15 cellular contexts compared by ENCODE assay signal in the genomic region with DNA sequence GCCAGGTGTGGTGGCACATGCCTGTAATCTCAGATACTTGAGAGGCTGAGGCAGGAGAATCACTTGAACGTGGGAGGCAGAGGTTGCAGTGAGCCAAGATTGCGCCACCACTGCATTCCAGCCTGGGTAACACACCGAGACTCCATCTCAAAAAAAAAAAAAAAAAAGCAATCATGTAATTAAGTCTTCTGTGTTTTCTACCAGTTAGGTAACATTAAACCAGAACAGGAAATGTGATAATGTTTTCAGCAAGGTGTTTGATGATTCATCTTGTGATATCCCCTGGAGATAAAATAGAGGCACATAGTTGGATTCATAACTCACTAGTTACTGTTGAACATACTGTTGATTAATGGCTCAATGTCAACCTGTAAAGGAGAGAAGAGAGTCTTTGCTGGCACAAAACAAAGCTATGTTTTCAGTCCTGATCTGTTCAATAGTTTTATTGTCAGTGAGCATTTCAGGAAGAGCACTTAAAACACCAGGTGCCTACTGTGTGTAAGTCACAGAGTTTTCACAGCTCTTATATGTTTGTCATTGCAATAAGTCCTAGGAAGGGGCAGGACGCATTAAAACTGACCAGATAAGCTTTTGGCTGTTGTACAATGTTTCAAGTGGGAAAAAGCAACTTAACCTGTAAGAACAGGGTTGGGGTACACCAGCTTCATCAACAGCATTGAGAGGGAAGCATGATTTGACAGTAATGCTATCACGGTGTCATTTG. TPM values are rescaled to one million over a fixed set of nuclear protein-coding genes. Genes with fewer than 3 reads are reported as not detected.
DNase-seq lines count a peak whose midpoint lies in the region; ATAC-seq and TF ChIP-seq lines count a peak whose summit lies in the region.
"Had no signal": no experiment of that assay in that cellular context is flagged by ENCODE, and none has a peak within 500 bp of the region (broad histone marks: within the 10 kb centered on the region; RNA-seq: fewer than 3 reads in every experiment).

No MANE protein-coding gene starts in this region.

- H2AFZ ChIP-seq in PC-3 (ENCODE audit: low read length) = no peak overlapping the region

- POLR2A ChIA-PET in PC-3 (lab: Charles Lee; ENCODE audit: unreplicated experiment) = interaction anchor here (1.1 kb wide), 1 partner anchor 20 kb away, joined by 12 read pairs; a partner anchor contains a TSS

- H3K36me3 Mint-ChIP-seq in activated naive CD4-positive, alpha-beta T cell treated with anti-CD3 and anti-CD28 coated beads for 36 hours (ENCODE audit: low read depth) = peaks cover 5% of the 10 kb centered on the region
- H3K36me3 Mint-ChIP-seq in stimulated activated effector memory CD8-positive, alpha-beta T cell treated with anti-CD3 and anti-CD28 coated beads, Interleukin-12 subunit alpha, Interleukin-12 subunit beta, amount 100 ng/mL, for 72 hours = peaks cover 17% of the 10 kb centered on the region
- no peaks in the 10 kb centered on the region for H3K36me3 Mint-ChIP-seq in glutamatergic neuron (ENCODE audit: unreplicated experiment)

- no peak overlapping the region for H3K27ac ChIP-seq in PC-3 (ENCODE audit: low read length)

- no peaks in the 10 kb centered on the region for H3K9me3 ChIP-seq in PC-3 (ENCODE audit: low read length)

- H3K4me3 ChIP-seq in PC-3 (ENCODE audit: low read length) (no peak overlapping the region), fibroblast of mammary gland (ENCODE audit: control insufficient read depth, low read depth, low read length) (no peak overlapping the region)
- H3K4me3 ChIP-seq: GM12878 had no signal

- H3K27me3 ChIP-seq in PC-3 (ENCODE audit: low read length) = no peaks in the 10 kb centered on the region

- H3K9me2 ChIP-seq in PC-3 (replicated peaks; ENCODE audit: low read length) = no peaks in the 10 kb centered on the region

- H3K4me1 ChIP-seq in PC-3 (ENCODE audit: insufficient read depth, low read length) = peaks cover 24% of the 10 kb centered on the region

- H3K79me2 ChIP-seq in PC-3 (ENCODE audit: low read length) = no peaks in the 10 kb centered on the region

- peaks cover 12% of the 10 kb centered on the region for H3K36me3 ChIP-seq in PC-3 (ENCODE audit: low read depth, low read length)

- H3K4me2 ChIP-seq in PC-3 (ENCODE audit: low read length) = no peak overlapping the region

- intact Hi-C loops in activated naive CD4-positive, alpha-beta T cell treated with anti-CD3 and anti-CD28 coated beads for 36 hours (cut with micrococcal nuclease) = loop anchor here (1.0 kb wide), 2 partner anchors 20 to 27 kb away; a partner anchor contains a TSS
- intact Hi-C loops in PC-3 (cut with micrococcal nuclease) = no loop called here

- H3K27ac Mint-ChIP-seq in activated naive CD4-positive, alpha-beta T cell treated with anti-CD3 and anti-CD28 coated beads for 36 hours = peak overlapping the region; percentile 20
- no peak overlapping the region for H3K27ac Mint-ChIP-seq in stimulated activated effector memory CD8-positive, alpha-beta T cell treated with anti-CD3 and anti-CD28 coated beads, Interleukin-12 subunit alpha, Interleukin-12 subunit beta, amount 100 ng/mL, for 72 hours
- no peak overlapping the region for H3K27ac Mint-ChIP-seq in glutamatergic neuron (ENCODE audit: unreplicated experiment)
- H3K27ac Mint-ChIP-seq: B cell; dendritic cell treated with granulocyte-macrophage colony-stimulating factor and Interleukin-4, amounts not matched to agents 40 ng/mL and 50 ng/mL, for 4 days; nephron; T-helper 1 cell treated with Interleukin-12 subunit alpha and Interleukin-12 subunit beta and Interleukin-4 antibody, amounts not matched to agents 30 μg/mL and 1 μg/mL, for 36 hours had no signal

- DNase-seq in activated naive CD4-positive, alpha-beta T cell treated with anti-CD3 and anti-CD28 coated beads for 36 hours = peak; percentile 23
- no peak for DNase-seq in activated naive CD4-positive, alpha-beta T cell (lab: John Stamatoyannopoulos, UW)
- DNase-seq in PC-3 = peak; percentile 51
- peak; percentile 34 for DNase-seq in fibroblast of mammary gland (ENCODE audit: low read depth)
- DNase-seq in stimulated activated effector memory CD8-positive, alpha-beta T cell treated with anti-CD3 and anti-CD28 coated beads, Interleukin-12 subunit alpha, Interleukin-12 subunit beta, amount 100 ng/mL, for 72 hours (ENCODE audit: low spot score in 2 of 2) = no peak
- DNase-seq in glutamatergic neuron = no peak
- DNase-seq in NOMO-1 treated with dmso at 0.1 percent for 144 hours (lab: John Stamatoyannopoulos, UW; ENCODE audit: unreplicated experiment) = no peak
- no peak for DNase-seq in GM03348 (ENCODE audit: low spot score)
- DNase-seq: hypothalamus, NCI-H748 treated with DMSO at 0.1 percent for 48 hours had no signal

- H3K4me3 Mint-ChIP-seq in activated naive CD4-positive, alpha-beta T cell treated with anti-CD3 and anti-CD28 coated beads for 36 hours = no peak overlapping the region
- no peak overlapping the region for H3K4me3 Mint-ChIP-seq in stimulated activated effector memory CD8-positive, alpha-beta T cell treated with anti-CD3 and anti-CD28 coated beads, Interleukin-12 subunit alpha, Interleukin-12 subunit beta, amount 100 ng/mL, for 72 hours
- H3K4me3 Mint-ChIP-seq in glutamatergic neuron (ENCODE audit: unreplicated experiment) = no peak overlapping the region
- H3K4me3 Mint-ChIP-seq: B cell; dendritic cell treated with granulocyte-macrophage colony-stimulating factor and Interleukin-4, amounts not matched to agents 40 ng/mL and 50 ng/mL, for 4 days; nephron; T-helper 1 cell treated with Interleukin-12 subunit alpha and Interleukin-12 subunit beta and Interleukin-4 antibody, amounts not matched to agents 30 μg/mL and 1 μg/mL, for 36 hours had no signal

- no peak overlapping the region for H3K9ac ChIP-seq in PC-3 (ENCODE audit: low read length)

- no peaks in the 10 kb centered on the region for H3K9me3 Mint-ChIP-seq in activated naive CD4-positive, alpha-beta T cell treated with anti-CD3 and anti-CD28 coated beads for 36 hours
- no peaks in the 10 kb centered on the region for H3K9me3 Mint-ChIP-seq in stimulated activated effector memory CD8-positive, alpha-beta T cell treated with anti-CD3 and anti-CD28 coated beads, Interleukin-12 subunit alpha, Interleukin-12 subunit beta, amount 100 ng/mL, for 72 hours
- no peaks in the 10 kb centered on the region for H3K9me3 Mint-ChIP-seq in glutamatergic neuron (ENCODE audit: unreplicated experiment)
- H3K9me3 Mint-ChIP-seq: dendritic cell treated with granulocyte-macrophage colony-stimulating factor and Interleukin-4, amounts not matched to agents 40 ng/mL and 50 ng/mL, for 4 days; nephron; T-helper 1 cell treated with Interleukin-12 subunit alpha and Interleukin-12 subunit beta and Interleukin-4 antibody, amounts not matched to agents 30 μg/mL and 1 μg/mL, for 36 hours had no signal

- CTCF ChIA-PET in activated naive CD4-positive, alpha-beta T cell treated with anti-CD3 and anti-CD28 coated beads for 36 hours (lab: Charles Lee) = interaction anchor here (0.6 to 4.2 kb wide), 5 partner anchors 18 to 230 kb away, joined by 3 to 35 read pairs (median 3); a partner anchor contains a TSS
- CTCF ChIA-PET in PC-3 (lab: Charles Lee) = interaction anchor here (0.6 to 0.7 kb wide), 3 partner anchors 9 to 1324 kb away, joined by 4 to 12 read pairs (median 8); no protein-coding TSS in a partner anchor

- no peaks in the 10 kb centered on the region for H3F3A ChIP-seq in PC-3 (ENCODE audit: low read length, unreplicated experiment)

- H3K27me3 Mint-ChIP-seq in activated naive CD4-positive, alpha-beta T cell treated with anti-CD3 and anti-CD28 coated beads for 36 hours (ENCODE audit: low read depth) = no peaks in the 10 kb centered on the region
- no peaks in the 10 kb centered on the region for H3K27me3 Mint-ChIP-seq in glutamatergic neuron (ENCODE audit: unreplicated experiment)
- H3K27me3 Mint-ChIP-seq: B cell; dendritic cell treated with granulocyte-macrophage colony-stimulating factor and Interleukin-4, amounts not matched to agents 40 ng/mL and 50 ng/mL, for 4 days had no signal

- peaks cover 21% of the 10 kb centered on the region for H3K4me1 Mint-ChIP-seq in activated naive CD4-positive, alpha-beta T cell treated with anti-CD3 and anti-CD28 coated beads for 36 hours (ENCODE audit: low read depth)
- H3K4me1 Mint-ChIP-seq in stimulated activated effector memory CD8-positive, alpha-beta T cell treated with anti-CD3 and anti-CD28 coated beads, Interleukin-12 subunit alpha, Interleukin-12 subunit beta, amount 100 ng/mL, for 72 hours = no peaks in the 10 kb centered on the region
- no peaks in the 10 kb centered on the region for H3K4me1 Mint-ChIP-seq in glutamatergic neuron (ENCODE audit: low read depth, unreplicated experiment)
- H3K4me1 Mint-ChIP-seq: B cell, nephron had no signal

- TF ChIP-seq CTCF in PC-3 (conservative IDR thresholded peaks at IDR 0.05; ENCODE audit: low read depth, low read length) (no peak), fibroblast of mammary gland (conservative IDR thresholded peaks at IDR 0.05; ENCODE audit: control insufficient read depth, insufficient read depth, low read depth, low read length) (no peak), glutamatergic neuron (IDR thresholded peaks at IDR 0.05; ENCODE audit: partially characterized antibody, unreplicated experiment) (no peak)

- peak; percentile 30 for ATAC-seq in PC-3
- peak; percentile 62 for ATAC-seq in stimulated activated effector memory CD8-positive, alpha-beta T cell treated with anti-CD3 and anti-CD28 coated beads, Interleukin-12 subunit alpha, Interleukin-12 subunit beta, amount 100 ng/mL, for 72 hours
- ATAC-seq: GM12878 had no signal

- BruUV-seq in PC-3 (replicated peaks; lab: Mats Ljungman, UMichigan) = no TSS peak

- no peaks in the 10 kb centered on the region for H4K20me1 ChIP-seq in PC-3 (ENCODE audit: low read length)

RNA-seq across cellular contexts. Expression of a gene that starts 19.5 kb away (rescaled TPM):
- 10 to 100 TPM; 30.0 to 30.5 TPM for total RNA-seq in activated naive CD4-positive, alpha-beta T cell treated with anti-CD3 and anti-CD28 coated beads for 36 hours
- total RNA-seq in PC-3 (2014; rRNA removed) (117 and 120 TPM in 2 replicates), glutamatergic neuron (ENCODE audit: unreplicated experiment) (57.6 TPM)

RNA-seq across cellular contexts. Expression of a gene that starts 22.8 kb away (rescaled TPM):
- total RNA-seq in activated naive CD4-positive, alpha-beta T cell treated with anti-CD3 and anti-CD28 coated beads for 36 hours = not detected
- total RNA-seq in PC-3 (2014; rRNA removed) = not detected in 2 replicates
- total RNA-seq in glutamatergic neuron (ENCODE audit: unreplicated experiment) = not detected
- total RNA-seq: B cell had no signal

RNA-seq across cellular contexts. Expression of a gene that starts 22.9 kb away (rescaled TPM):
- 10 to 100 TPM in 1 of 2 experiments, 1 to 10 TPM in 1; 9.0 to 10.7 TPM for total RNA-seq in activated naive CD4-positive, alpha-beta T cell treated with anti-CD3 and anti-CD28 coated beads for 36 hours
- total RNA-seq in PC-3 (2014; rRNA removed) (16.6 and 17.0 TPM in 2 replicates), glutamatergic neuron (ENCODE audit: unreplicated experiment) (12.5 TPM)

RNA-seq across cellular contexts. Expression of a gene that starts 45.8 kb away (rescaled TPM):
- total RNA-seq in activated naive CD4-positive, alpha-beta T cell treated with anti-CD3 and anti-CD28 coated beads for 36 hours = 1 to 10 TPM; 1.5 to 1.8 TPM
- total RNA-seq in PC-3 (2014; rRNA removed) (3.4 and 4.4 TPM in 2 replicates), glutamatergic neuron (ENCODE audit: unreplicated experiment) (3.7 TPM)

RNA-seq across cellular contexts. Expression of a gene that starts 50.2 kb away (rescaled TPM):
- not detected for total RNA-seq in activated naive CD4-positive, alpha-beta T cell treated with anti-CD3 and anti-CD28 coated beads for 36 hours
- not detected in 2 replicates for total RNA-seq in PC-3 (2014; rRNA removed)
- not detected for total RNA-seq in glutamatergic neuron (ENCODE audit: unreplicated experiment)
- total RNA-seq: B cell, GM12878 had no signal

Comparison
In these comparisons a context has a peak if more than half of its experiments do, and no peak if none do; other contexts are left out.
1. DNase-seq: peak in activated naive CD4-positive, alpha-beta T cell treated with anti-CD3 and anti-CD28 coated beads for 36 hours (single experiment), PC-3 (single experiment) and fibroblast of mammary gland (single experiment); none in activated naive CD4-positive, alpha-beta T cell (0 of 4), stimulated activated effector memory CD8-positive, alpha-beta T cell treated with anti-CD3 and anti-CD28 coated beads, Interleukin-12 subunit alpha, Interleukin-12 subunit beta, amount 100 ng/mL, for 72 hours (0 of 2), glutamatergic neuron (single experiment), NOMO-1 treated with dmso at 0.1 percent for 144 hours (single experiment) and GM03348 (single experiment).